In the genomic region with DNA sequence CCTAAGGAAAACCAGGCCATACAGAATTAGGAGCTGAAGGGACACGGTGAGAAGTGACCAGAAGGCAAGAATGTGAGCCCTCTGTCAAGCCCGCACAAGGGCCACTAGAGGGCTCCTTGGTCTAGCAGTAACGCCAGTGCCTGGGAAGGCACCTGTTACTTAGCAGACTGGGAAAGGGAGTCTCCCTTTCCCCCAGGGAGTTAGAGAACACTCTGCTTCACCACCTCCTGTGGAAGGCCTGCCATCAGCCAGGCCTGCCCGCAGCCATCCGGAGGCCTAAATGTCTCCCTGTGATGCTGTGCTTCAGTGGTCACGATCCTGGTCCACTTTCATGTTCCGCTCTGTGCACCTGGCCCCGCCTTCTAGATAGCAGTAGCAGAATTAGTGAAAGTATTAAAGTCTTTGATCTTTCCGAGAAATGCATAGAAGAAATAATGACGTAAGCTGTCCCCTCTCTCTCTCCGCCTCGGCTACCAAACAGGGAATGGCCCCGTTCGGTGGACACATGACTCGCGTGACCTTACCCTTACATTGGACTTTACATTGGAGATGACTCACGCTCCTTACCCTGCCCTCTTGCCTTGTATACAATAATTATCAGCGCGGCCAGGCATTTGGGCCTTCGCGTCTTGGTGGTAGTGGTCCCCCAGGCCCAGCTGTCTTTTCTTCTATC, we compare ENCODE assay signal across 9 cellular contexts. TPM values are rescaled to one million over a fixed set of nuclear protein-coding genes. Genes with fewer than 3 reads are reported as not detected.
DNase-seq lines count a peak whose midpoint lies in the region; ATAC-seq, FAIRE-seq and TF ChIP-seq lines count a peak whose summit lies in the region.
"Had no signal": no experiment of that assay in that cellular context is flagged by ENCODE, and none has a peak within 500 bp of the region (broad histone marks: within the 10 kb centered on the region; RNA-seq: fewer than 3 reads in every experiment).

No MANE protein-coding gene starts in this region.

- peak overlapping the region; percentile 17 for H3K27ac Mint-ChIP-seq in type B pancreatic cell
- H3K27ac Mint-ChIP-seq: T-cell had no signal

- in situ Hi-C loops in mammary epithelial cell (cut with MboI; ENCODE audit: low sequenced_read_pairs in 2 of 2) = no loop called here

- FAIRE-seq in HTR-8/SVneo (lab: Jason Lieb, UNC) = peak; percentile 81

- H3K79me2 ChIP-seq in mammary epithelial cell (ENCODE audit: insufficient read depth, low read length) = no peaks in the 10 kb centered on the region

- BruUV-seq in mammary epithelial cell (replicated peaks; lab: Mats Ljungman, UMichigan) = no TSS peak

- TF ChIP-seq CTCF in mammary epithelial cell (conservative IDR thresholded peaks at IDR 0.05 in 1 of 2, IDR thresholded peaks at IDR 0.05 in 1 of 2; ENCODE audit: extremely low read depth in 1 of 2, insufficient read depth in 1 of 2, low read depth in 1 of 2, low read length in 2 of 2) (peak; percentile 58 to 84), left lung (IDR thresholded peaks at IDR 0.05) (peak; percentile 70 to 77), type B pancreatic cell (conservative IDR thresholded peaks at IDR 0.05) (peak; percentile 83)

- no peaks in the 10 kb centered on the region for H3K36me3 Mint-ChIP-seq in type B pancreatic cell
- H3K36me3 Mint-ChIP-seq: T-cell had no signal

- DNase-seq in DMS153 treated with DMSO at 0.1 percent for 48 hours (lab: John Stamatoyannopoulos, UW; ENCODE audit: unreplicated experiment) (peak; percentile 68), HTR-8/SVneo (ENCODE audit: insufficient read length, low spot score) (no peak), OCI-M1 (lab: John Stamatoyannopoulos, UW) (peak; percentile 76), mammary epithelial cell (peak; percentile 50), left lung (peak in 1 of 2 donors; percentile 67), type B pancreatic cell (ENCODE audit: extremely low spot score, unreplicated experiment) (no peak), germinal center (ENCODE audit: low spot score) (no peak)

- no peaks in the 10 kb centered on the region for H3K9me3 Mint-ChIP-seq in type B pancreatic cell
- H3K9me3 Mint-ChIP-seq: T-cell had no signal

- H3K27ac ChIP-seq in mammary epithelial cell (ENCODE audit: insufficient read depth, low read depth, low read length) (no peak overlapping the region), left lung (no peak overlapping the region)

- ATAC-seq in left lung (peak; percentile 83), HG03108 (IDR thresholded peaks at IDR 0.05; ENCODE audit: unreplicated experiment) (no peak)
- ATAC-seq: T-cell had no signal

- H3K4me1 Mint-ChIP-seq in type B pancreatic cell (ENCODE audit: unreplicated experiment) = peaks cover 6% of the 10 kb centered on the region
- H3K4me1 Mint-ChIP-seq: T-cell had no signal

- no peak overlapping the region for H3K4me3 Mint-ChIP-seq in type B pancreatic cell
- H3K4me3 Mint-ChIP-seq: T-cell had no signal

- H3K9me3 ChIP-seq in mammary epithelial cell (replicated peaks; ENCODE audit: insufficient read depth, low read length) = no peaks in the 10 kb centered on the region
- H3K9me3 ChIP-seq in left lung = no peaks in the 10 kb centered on the region

- no peak overlapping the region for H2AFZ ChIP-seq in mammary epithelial cell (ENCODE audit: low read depth, low read length)

- H3K4me3 ChIP-seq in mammary epithelial cell (replicated peaks in 1 of 3; ENCODE audit: insufficient read depth in 1 of 3, low read depth in 2 of 3, low read length in 3 of 3) = no peak overlapping the region
- H3K4me3 ChIP-seq in left lung = no peak overlapping the region

- H3K27me3 ChIP-seq in mammary epithelial cell (ENCODE audit: insufficient read depth, low read length) = no peaks in the 10 kb centered on the region
- H3K27me3 ChIP-seq in left lung = peaks cover 0 to 5% of the 10 kb centered on the region in 2 donors

- WGBS in mammary epithelial cell (ENCODE audit: low coverage, missing lambda C conversion rate) = 57% methylated on average over 20 of the region's 21 CpGs

- no peaks in the 10 kb centered on the region for H3K36me3 ChIP-seq in mammary epithelial cell (ENCODE audit: insufficient read depth, low read length)
- no peaks in the 10 kb centered on the region for H3K36me3 ChIP-seq in left lung

- H3K4me1 ChIP-seq in mammary epithelial cell (ENCODE audit: insufficient read depth, low read length) (no peaks in the 10 kb centered on the region), left lung (peaks cover 0 to 5% of the 10 kb centered on the region in 2 donors)

- H3K27me3 Mint-ChIP-seq in type B pancreatic cell = peaks cover 20% of the 10 kb centered on the region

- H4K20me1 ChIP-seq in mammary epithelial cell (ENCODE audit: insufficient read depth, low read length) = no peaks in the 10 kb centered on the region

- dilution Hi-C loops in mammary epithelial cell (cut with HindIII; ENCODE audit: low sequenced_read_pairs) = no loop called here

- CTCF ChIA-PET in mammary epithelial cell (lab: Charles Lee; ENCODE audit: low non-redundant PET) = no interaction called here

- H3K4me2 ChIP-seq in mammary epithelial cell (ENCODE audit: insufficient read depth, low read depth, low read length) = no peak overlapping the region

- intact Hi-C loops in mammary epithelial cell (cut with micrococcal nuclease) = loop anchor here (1.0 to 2.0 kb wide), 4 partner anchors 34 to 86 kb away; partner anchors contain the start of genes NDUFV1 and NUDT8
- intact Hi-C loops in left lung (cut with DNase I) = no loop called here

- H3K9ac ChIP-seq in mammary epithelial cell (ENCODE audit: insufficient read depth, low read length) = no peak overlapping the region

RNA-seq across cellular contexts. Expression of gene GSTP1, which starts 10.7 kb away (rescaled TPM):
- 1,000 to 10,000 TPM; 1,123 to 1,562 TPM for total RNA-seq in mammary epithelial cell
- polyA plus RNA-seq in mammary epithelial cell = 1,992 TPM
- polyA minus RNA-seq in mammary epithelial cell = 2,016 TPM
- total RNA-seq in left lung = 1,000 to 10,000 TPM in 1 of 2 donors, 100 to 1,000 TPM in 1; 790 to 1,058 TPM
- total RNA-seq in type B pancreatic cell (ENCODE audit: low replicate concordance) = 1,009 and 1,011 TPM in 2 replicates

RNA-seq across cellular contexts. Expression of gene NDUFV1, which starts 33.9 kb away (rescaled TPM):
- 100 to 1,000 TPM; 144 to 163 TPM for total RNA-seq in mammary epithelial cell
- polyA plus RNA-seq in mammary epithelial cell = 125 TPM
- 72.1 TPM for polyA minus RNA-seq in mammary epithelial cell
- 100 to 1,000 TPM; 136 to 155 TPM for total RNA-seq in left lung
- total RNA-seq in type B pancreatic cell (ENCODE audit: low replicate concordance) = 220 and 226 TPM in 2 replicates

RNA-seq across cellular contexts. Expression of gene CABP2, which starts 49.6 kb away (rescaled TPM):
- total RNA-seq in mammary epithelial cell (not detected), left lung (not detected), type B pancreatic cell (ENCODE audit: low replicate concordance) (not detected in 2 replicates)
- not detected for polyA plus RNA-seq in mammary epithelial cell
- not detected for polyA minus RNA-seq in mammary epithelial cell
- total RNA-seq: T-cell had no signal

RNA-seq across cellular contexts. Expression of gene NUDT8, which starts 56.9 kb away (rescaled TPM):
- total RNA-seq in mammary epithelial cell (10 to 100 TPM in 1 of 2 donors, 1 to 10 TPM in 1; 4.2 to 13.4 TPM), left lung (10 to 100 TPM; 10.7 to 18.1 TPM), type B pancreatic cell (ENCODE audit: low replicate concordance) (10.3 and 16.0 TPM in 2 replicates)
- polyA plus RNA-seq in mammary epithelial cell = 4.8 TPM
- polyA minus RNA-seq in mammary epithelial cell = not detected

Comparison
In these comparisons a context has a peak if more than half of its experiments do, and no peak if none do; other contexts are left out.
1. DNase-seq: peak in DMS153 treated with DMSO at 0.1 percent for 48 hours (single experiment), OCI-M1 (single experiment) and mammary epithelial cell (single experiment); none in HTR-8/SVneo (single experiment), type B pancreatic cell (single experiment) and germinal center (single experiment).
2. Peak in every context shown above with its lines, with median percentiles within 50 percentile points of each other: CTCF ChIP-seq.